Comparison of ENCODE assay signal across 15 cellular contexts in the genomic region with DNA sequence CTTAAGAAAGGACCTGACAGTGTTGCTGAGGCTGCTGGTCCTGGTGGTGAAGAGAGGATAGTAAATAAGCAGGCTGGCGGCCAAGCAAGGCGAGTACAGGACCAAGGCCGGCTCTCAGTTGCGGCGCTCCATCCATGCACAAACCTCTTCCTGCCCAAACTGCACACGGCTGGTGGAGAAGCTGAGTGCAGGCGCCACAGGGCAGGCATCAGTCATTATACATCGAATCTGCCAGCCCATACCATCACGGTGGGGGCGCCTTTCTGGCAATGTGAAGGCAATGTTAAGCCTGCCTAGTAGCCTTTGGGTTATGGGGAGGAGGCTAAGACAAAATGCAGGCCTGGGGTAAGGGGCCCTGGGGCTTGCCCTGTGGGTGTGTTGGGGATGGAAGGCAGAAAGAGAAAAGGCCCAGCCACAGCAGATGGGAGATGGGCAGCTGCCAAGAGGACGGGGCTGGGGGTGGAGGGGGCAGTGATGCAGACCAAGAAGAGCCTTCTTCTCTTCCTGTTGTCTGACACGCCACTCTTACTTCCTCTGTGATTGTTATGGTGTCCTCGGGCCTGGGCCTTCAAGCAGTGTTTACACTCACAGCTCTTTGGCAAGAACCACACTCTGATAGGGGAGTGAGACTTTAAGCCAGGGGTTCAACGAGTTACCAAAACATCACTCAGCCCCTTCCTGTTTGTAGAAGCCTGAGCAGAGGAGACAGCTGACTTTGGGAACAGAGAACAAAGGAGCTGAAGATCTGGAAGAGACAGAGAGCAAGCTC. TPM values are rescaled to one million over a fixed set of nuclear protein-coding genes. Genes with fewer than 3 reads are reported as not detected.
DNase-seq lines count a peak whose midpoint lies in the region; ATAC-seq and TF ChIP-seq lines count a peak whose summit lies in the region.
"Had no signal": no experiment of that assay in that cellular context is flagged by ENCODE, and none has a peak within 500 bp of the region (broad histone marks: within the 10 kb centered on the region; RNA-seq: fewer than 3 reads in every experiment).

No MANE protein-coding gene starts in this region.

- peaks cover 2% of the 10 kb centered on the region for H3K79me1 ChIP-seq in neuronal stem cell (ENCODE audit: low read depth, low read length)

- H3K27ac ChIP-seq in Peyer's patch (peak overlapping the region in 3 of 4 donors; percentile 48 to 59 (median 49)), neuronal stem cell (replicated peaks; ENCODE audit: low read length) (no peak overlapping the region)
- H3K27ac ChIP-seq: uterus had no signal

- peak overlapping the region; percentile 91 for H2BK12ac ChIP-seq in neuronal stem cell (ENCODE audit: low read length)

- WGBS in neuronal stem cell (ENCODE audit: extremely low coverage in 2 of 2, insufficient read length in 2 of 2, insufficient replicate concordance in 1 of 2), 2 donors, result no CpG with 5 or more reads among the region's 14 CpGs

- no peak for TF ChIP-seq POLR2A in Peyer's patch (IDR thresholded peaks at IDR 0.05)

- H4K91ac ChIP-seq in neuronal stem cell (ENCODE audit: low read depth, low read length, poor library complexity), result no peak overlapping the region

- no peak overlapping the region for H3K9ac ChIP-seq in neuronal stem cell (ENCODE audit: low read depth, low read length, poor library complexity)

- H3K4me3 ChIP-seq in Peyer's patch (no peak overlapping the region), neuronal stem cell (ENCODE audit: low read length in 2 of 2) (no peak overlapping the region)
- H3K4me3 ChIP-seq: lung, uterus had no signal

- no peak overlapping the region for H3K14ac ChIP-seq in neuronal stem cell (ENCODE audit: low read length)

- H3K9me3 ChIP-seq in Peyer's patch (no peaks in the 10 kb centered on the region), neuronal stem cell (replicated peaks in 1 of 2; ENCODE audit: control insufficient read depth in 2 of 2, insufficient read depth in 1 of 2, low read depth in 1 of 2, low read length in 2 of 2) (no peaks in the 10 kb centered on the region)
- H3K9me3 ChIP-seq: uterus had no signal

- no peak overlapping the region for H4K8ac ChIP-seq in neuronal stem cell (ENCODE audit: low read depth, low read length)

- no peak overlapping the region for H2BK15ac ChIP-seq in neuronal stem cell (ENCODE audit: low read length)

- H3K4ac ChIP-seq in neuronal stem cell (ENCODE audit: low read length), result no peak overlapping the region

- H2AFZ ChIP-seq in neuronal stem cell (ENCODE audit: low read length), result peak overlapping the region; percentile 33

- peak in 2 of 3 donors; percentile 28 to 58 for DNase-seq in Peyer's patch
- no peak for DNase-seq in neuronal stem cell (ENCODE audit: low spot score)
- DNase-seq in GF-D8 (lab: John Stamatoyannopoulos, UW), result no peak
- no peak for DNase-seq in activated CD8-positive, alpha-beta memory T cell treated with anti-CD3 and anti-CD28 coated beads, Interleukin-2, amount 50 U/mL, for 48 hours
- DNase-seq in NCI-H2171 (lab: John Stamatoyannopoulos, UW), result no peak
- DNase-seq: activated T-cell treated with anti-CD3 and anti-CD28 coated beads for 4 hours; DMS 273 treated with DMSO at 0.1 percent for 48 hours; effector CD8-positive, alpha-beta T cell; glutamatergic neuron; OCI-M1; uterus had no signal

- H2AK5ac ChIP-seq in neuronal stem cell (ENCODE audit: low read depth, low read length), result no peak overlapping the region

- no peak for TF ChIP-seq CTCF in Peyer's patch (IDR thresholded peaks at IDR 0.05)

- no peak overlapping the region for H2BK120ac ChIP-seq in neuronal stem cell (ENCODE audit: low read depth, low read length)

- H3K36me3 ChIP-seq in Peyer's patch, result no peaks in the 10 kb centered on the region
- H3K36me3 ChIP-seq in neuronal stem cell (replicated peaks in 1 of 2; ENCODE audit: control insufficient read depth in 2 of 2, insufficient read depth in 2 of 2, low read length in 2 of 2), result no peaks in the 10 kb centered on the region
- H3K36me3 ChIP-seq: uterus had no signal

- H2BK5ac ChIP-seq in neuronal stem cell (ENCODE audit: low read length), result no peak overlapping the region

- H3K23ac ChIP-seq in neuronal stem cell (ENCODE audit: low read depth, low read length, poor library complexity), result peak overlapping the region; percentile 28

- ATAC-seq in GM18498 (IDR thresholded peaks at IDR 0.05; ENCODE audit: unreplicated experiment) (peak; percentile 60), GM21423 (IDR thresholded peaks at IDR 0.05; ENCODE audit: unreplicated experiment) (peak; percentile 63)

- no peak overlapping the region for H3K4me2 ChIP-seq in neuronal stem cell (ENCODE audit: insufficient read depth, low read length, poor library complexity, severe bottlenecking)

- no peaks in the 10 kb centered on the region for H3K4me1 ChIP-seq in Peyer's patch
- peaks cover 0 to 15% of the 10 kb centered on the region in 2 donors for H3K4me1 ChIP-seq in neuronal stem cell (ENCODE audit: control insufficient read depth in 2 of 2, insufficient read depth in 1 of 2, low read depth in 1 of 2, low read length in 2 of 2)
- H3K4me1 ChIP-seq: uterus had no signal

- no peak overlapping the region for H3K18ac ChIP-seq in neuronal stem cell (ENCODE audit: low read length)

- no peaks in the 10 kb centered on the region for H3K27me3 ChIP-seq in Peyer's patch
- peaks cover 0 to 3% (median 0%) of the 10 kb centered on the region in 3 experiments for H3K27me3 ChIP-seq in neuronal stem cell (ENCODE audit: control insufficient read depth in 3 of 3, insufficient read depth in 3 of 3, low read depth in 1 of 3, low read length in 3 of 3)
- H3K27me3 ChIP-seq: uterus had no signal

RNA-seq across cellular contexts. Expression of a gene that starts 20.4 kb away (rescaled TPM):
- total RNA-seq in Peyer's patch, result not detected
- polyA plus RNA-seq in neuronal stem cell (2013, experiment 1 of 2), result not detected
- polyA plus RNA-seq in neuronal stem cell (2013, experiment 2 of 2), result not detected
- total RNA-seq: astrocyte, lung, uterus had no signal
- polyA plus RNA-seq: lung had no signal

RNA-seq across cellular contexts. Expression of a gene that starts 28.7 kb away (rescaled TPM):
- 1 to 10 TPM in 2 of 4 donors, under 1 TPM in 1, not detected in 1; 0.67 to 2.1 (median 1.7) TPM for total RNA-seq in Peyer's patch
- 0.33 TPM for polyA plus RNA-seq in neuronal stem cell (2013, experiment 1 of 2)
- 0.22 TPM for polyA plus RNA-seq in neuronal stem cell (2013, experiment 2 of 2)
- total RNA-seq: astrocyte had no signal

Comparison
In these comparisons a context has a peak if more than half of its experiments do, and no peak if none do; other contexts are left out.
1. DNase-seq: peak in Peyer's patch (2 of 3); none in neuronal stem cell (single experiment), GF-D8 (single experiment), activated CD8-positive, alpha-beta memory T cell treated with anti-CD3 and anti-CD28 coated beads, Interleukin-2, amount 50 U/mL, for 48 hours (single experiment) and NCI-H2171 (single experiment).